Comparison of ENCODE assay signal across 15 cellular contexts in genomic region chr6:44539701-44540100, GRCh38.
"Had no signal": no experiment of that assay in that cellular context is flagged by ENCODE, and none has a peak within 500 bp of the region (broad histone marks: within the 10 kb centered on the region; RNA-seq: fewer than 3 reads in every experiment).

No MANE protein-coding gene starts in this region.

- H3K36me3 ChIP-seq: gastrocnemius medialis, thyroid gland had no signal

- ATAC-seq: gastrocnemius medialis; natural killer cell treated with Interleukin-12 subunit alpha and Interleukin-12 subunit beta and Interleukin-15 and Interleukin-18, amount 100 ng/mL, for 72 hours had no signal

- H3K27me3 ChIP-seq: gastrocnemius medialis, thyroid gland had no signal

- H3K27ac Mint-ChIP-seq: activated naive CD8-positive, alpha-beta T cell treated with anti-CD3 and anti-CD28 coated beads, Interleukin-2, amount 10 ng/mL, durations not matched to agents 7 days and 5 days; natural killer cell treated with Interleukin-12 subunit alpha and Interleukin-12 subunit beta and Interleukin-15 and Interleukin-18, amount 100 ng/mL, for 72 hours had no signal

- H3K4me3 Mint-ChIP-seq: activated naive CD8-positive, alpha-beta T cell treated with anti-CD3 and anti-CD28 coated beads, Interleukin-2, amount 10 ng/mL, durations not matched to agents 7 days and 5 days; natural killer cell treated with Interleukin-12 subunit alpha and Interleukin-12 subunit beta and Interleukin-15 and Interleukin-18, amount 100 ng/mL, for 72 hours had no signal

- FAIRE-seq: colon, endometrium had no signal

- H3K9me3 Mint-ChIP-seq: activated naive CD8-positive, alpha-beta T cell treated with anti-CD3 and anti-CD28 coated beads, Interleukin-2, amount 10 ng/mL, durations not matched to agents 7 days and 5 days; natural killer cell treated with Interleukin-12 subunit alpha and Interleukin-12 subunit beta and Interleukin-15 and Interleukin-18, amount 100 ng/mL, for 72 hours had no signal

- H3K9me3 ChIP-seq: gastrocnemius medialis, thyroid gland had no signal

- H3K36me3 Mint-ChIP-seq: activated naive CD8-positive, alpha-beta T cell treated with anti-CD3 and anti-CD28 coated beads, Interleukin-2, amount 10 ng/mL, durations not matched to agents 7 days and 5 days; natural killer cell treated with Interleukin-12 subunit alpha and Interleukin-12 subunit beta and Interleukin-15 and Interleukin-18, amount 100 ng/mL, for 72 hours had no signal

- H3K27ac ChIP-seq: gastrocnemius medialis, thyroid gland had no signal

- H3K4me1 Mint-ChIP-seq: activated naive CD8-positive, alpha-beta T cell treated with anti-CD3 and anti-CD28 coated beads, Interleukin-2, amount 10 ng/mL, durations not matched to agents 7 days and 5 days had no signal

- DNase-seq: activated CD4-positive, alpha-beta T cell treated with anti-CD3 and anti-CD28 coated beads, Interleukin-2, amount 50 U/mL, for 1 hour; activated naive CD8-positive, alpha-beta T cell treated with anti-CD3 and anti-CD28 coated beads, Interleukin-2, amount 10 ng/mL, durations not matched to agents 7 days and 5 days; amygdala; caudate nucleus; gastrocnemius medialis; nucleus accumbens; retina; stimulated activated CD4-positive, alpha-beta T cell treated with anti-CD3 and anti-CD28 coated beads, Interleukin-12 subunit alpha, Interleukin-12 subunit beta, amount 100 ng/mL, for 4 hours; stimulated activated CD4-positive, alpha-beta T cell treated with anti-CD3 and anti-CD28 coated beads, Interleukin-1b, Interleukin-23, amount 100 ng/mL, for 48 hours; stimulated activated naive CD4-positive, alpha-beta T cell treated with Interleukin-2 at 50 U/mL for 16 hours; T1000; thyroid gland had no signal

- H3K4me3 ChIP-seq: gastrocnemius medialis, thyroid gland had no signal
